In the genomic region with DNA sequence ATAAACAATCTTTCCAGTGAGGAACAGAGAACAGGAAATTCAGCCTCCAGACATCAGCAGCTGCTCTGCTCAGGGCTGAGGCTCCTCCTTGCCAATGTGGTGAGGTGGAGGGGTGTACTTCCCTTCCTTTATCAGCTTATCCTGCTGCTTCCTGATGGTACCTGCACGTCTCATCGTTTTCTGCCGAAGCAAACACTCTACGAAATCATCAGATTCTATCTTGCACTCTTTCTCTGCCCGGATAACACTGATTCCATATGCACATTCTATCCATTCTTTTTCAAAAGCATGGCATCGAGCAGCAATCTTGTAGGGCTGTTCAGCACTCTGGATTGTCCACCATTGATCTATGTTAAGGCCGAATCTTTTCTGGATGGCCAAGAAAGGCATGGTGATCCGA, we compare ENCODE assay signal across 23 cellular contexts. TPM values are rescaled to one million over a fixed set of nuclear protein-coding genes. Genes with fewer than 3 reads are reported as not detected.
DNase-seq lines count a peak whose midpoint lies in the region; ATAC-seq and TF ChIP-seq lines count a peak whose summit lies in the region.
"Had no signal": no experiment of that assay in that cellular context is flagged by ENCODE, and none has a peak within 500 bp of the region (broad histone marks: within the 10 kb centered on the region; RNA-seq: fewer than 3 reads in every experiment).

No MANE protein-coding gene starts in this region.

- no peak overlapping the region for H3K4me2 ChIP-seq in trophoblast cell (ENCODE audit: low read length)

- H4K91ac ChIP-seq in trophoblast cell (ENCODE audit: low read depth, low read length) = no peak overlapping the region

- H3K14ac ChIP-seq in trophoblast cell (ENCODE audit: low read length) = no peak overlapping the region

- CTCF ChIA-PET in HEK293 (lab: Yijun Ruan, JAX) = no interaction called here
- CTCF ChIA-PET in activated CD4-positive, alpha-beta memory T cell treated with anti-CD3 and anti-CD28 coated beads, Interleukin-2, amount 10 ng/mL, durations not matched to agents 7 days and 5 days (lab: Charles Lee) = no interaction called here

- H2BK12ac ChIP-seq in trophoblast cell (ENCODE audit: low read length) = no peak overlapping the region

- H3K36me3 Mint-ChIP-seq in T-helper 17 cell (ENCODE audit: low read depth) = peaks cover 7% of the 10 kb centered on the region
- H3K36me3 Mint-ChIP-seq in dendritic cell treated with granulocyte-macrophage colony-stimulating factor and Interleukin-4, amounts not matched to agents 40 ng/mL and 50 ng/mL, for 4 days (ENCODE audit: low read depth) = no peaks in the 10 kb centered on the region
- no peaks in the 10 kb centered on the region for H3K36me3 Mint-ChIP-seq in activated CD4-positive, alpha-beta memory T cell treated with anti-CD3 and anti-CD28 coated beads, Interleukin-2, amount 10 ng/mL, durations not matched to agents 7 days and 5 days (ENCODE audit: low read depth)
- H3K36me3 Mint-ChIP-seq: CD4-positive, CD25-positive, alpha-beta regulatory T cell had no signal

- H3K9me3 ChIP-seq in HEK293 (ENCODE audit: control insufficient read depth, insufficient read depth, low read depth, low read length) = no peaks in the 10 kb centered on the region
- H3K9me3 ChIP-seq in T-helper 17 cell (ENCODE audit: control insufficient read depth, low read length, poor library complexity, severe bottlenecking) = no peaks in the 10 kb centered on the region
- H3K9me3 ChIP-seq in trophoblast cell (ENCODE audit: insufficient read depth, low read depth, low read length) = no peaks in the 10 kb centered on the region
- H3K9me3 ChIP-seq: BE2C had no signal

- POLR2A ChIA-PET in HEK293 (lab: Yijun Ruan, JAX) = no interaction called here
- POLR2A ChIA-PET in activated CD4-positive, alpha-beta memory T cell treated with anti-CD3 and anti-CD28 coated beads, Interleukin-2, amount 10 ng/mL, durations not matched to agents 7 days and 5 days (lab: Charles Lee) = no interaction called here

- H3K79me2 ChIP-seq in trophoblast cell (ENCODE audit: control insufficient read depth, insufficient read depth, low read length, poor library complexity) = no peaks in the 10 kb centered on the region

- H3K4me1 ChIP-seq in HEK293 (ENCODE audit: control insufficient read depth, insufficient read depth, low read length) = no peaks in the 10 kb centered on the region
- no peaks in the 10 kb centered on the region for H3K4me1 ChIP-seq in trophoblast cell (ENCODE audit: control insufficient read depth in 1 of 2, insufficient read depth in 2 of 2, low read length in 2 of 2)
- H3K4me1 ChIP-seq: BE2C had no signal

- H4K8ac ChIP-seq in trophoblast cell (ENCODE audit: low read depth, low read length) = no peak overlapping the region

- ATAC-seq in T-helper 17 cell = no peak
- ATAC-seq in SK-N-SH treated with all-trans-retinoic acid at 6 μM for 48 hours = no peak
- ATAC-seq: GM12878, K562 had no signal

- H2BK5ac ChIP-seq in trophoblast cell (ENCODE audit: low read depth, low read length, poor library complexity) = no peak overlapping the region

- no CpG with 5 or more reads among the region's 8 CpGs for WGBS in trophoblast cell (ENCODE audit: extremely low coverage, insufficient coverage, insufficient read length)

- no peak for TF ChIP-seq CTCF in HEK293 (tag by site-specific recombination; IDR thresholded peaks at IDR 0.05)

- H3K27ac ChIP-seq in HEK293 (ENCODE audit: extremely low read depth, low read depth, low read length) (no peak overlapping the region), trophoblast cell (ENCODE audit: low read depth, low read length) (no peak overlapping the region)
- H3K27ac ChIP-seq: GM23248 had no signal

- no peak overlapping the region for H3K18ac ChIP-seq in trophoblast cell (ENCODE audit: low read length)

- H3K79me1 ChIP-seq in trophoblast cell (ENCODE audit: low read length) = no peaks in the 10 kb centered on the region

- H2AFZ ChIP-seq in trophoblast cell (ENCODE audit: insufficient read depth, low read length, poor library complexity) = no peak overlapping the region
- H2AFZ ChIP-seq: GM23248 had no signal

- in situ Hi-C loops in G401 (cut with HindIII; ENCODE audit: low sequenced_read_pairs) = loop anchor here (10.0 kb wide), 1 partner anchor 64 kb away; no protein-coding TSS in a partner anchor

- H3K27me3 ChIP-seq in trophoblast cell (ENCODE audit: insufficient read depth, low read length) = peaks cover 8% of the 10 kb centered on the region
- H3K27me3 ChIP-seq: BE2C had no signal

- H3K27me3 Mint-ChIP-seq in T-helper 17 cell = peaks cover 81% of the 10 kb centered on the region
- peaks cover 84% of the 10 kb centered on the region for H3K27me3 Mint-ChIP-seq in dendritic cell treated with granulocyte-macrophage colony-stimulating factor and Interleukin-4, amounts not matched to agents 40 ng/mL and 50 ng/mL, for 4 days
- peaks cover 59% of the 10 kb centered on the region for H3K27me3 Mint-ChIP-seq in activated CD4-positive, alpha-beta memory T cell treated with anti-CD3 and anti-CD28 coated beads, Interleukin-2, amount 10 ng/mL, durations not matched to agents 7 days and 5 days

- H3K23ac ChIP-seq in trophoblast cell (ENCODE audit: low read length) = no peak overlapping the region

- no peak overlapping the region for H3K4ac ChIP-seq in trophoblast cell (ENCODE audit: low read depth, low read length)

- peaks cover 10% of the 10 kb centered on the region for H3K4me1 Mint-ChIP-seq in T-helper 17 cell
- peaks cover 40% of the 10 kb centered on the region for H3K4me1 Mint-ChIP-seq in dendritic cell treated with granulocyte-macrophage colony-stimulating factor and Interleukin-4, amounts not matched to agents 40 ng/mL and 50 ng/mL, for 4 days (ENCODE audit: low read depth)
- H3K4me1 Mint-ChIP-seq in activated CD4-positive, alpha-beta memory T cell treated with anti-CD3 and anti-CD28 coated beads, Interleukin-2, amount 10 ng/mL, durations not matched to agents 7 days and 5 days = no peaks in the 10 kb centered on the region

- no peaks in the 10 kb centered on the region for H3K9me3 Mint-ChIP-seq in dendritic cell treated with granulocyte-macrophage colony-stimulating factor and Interleukin-4, amounts not matched to agents 40 ng/mL and 50 ng/mL, for 4 days
- H3K9me3 Mint-ChIP-seq in activated CD4-positive, alpha-beta memory T cell treated with anti-CD3 and anti-CD28 coated beads, Interleukin-2, amount 10 ng/mL, durations not matched to agents 7 days and 5 days = no peaks in the 10 kb centered on the region
- H3K9me3 Mint-ChIP-seq: CD4-positive, CD25-positive, alpha-beta regulatory T cell; CD8-positive, alpha-beta memory T cell; HFFc6 had no signal

- DNase-seq in T-helper 17 cell = no peak
- peak; percentile 82 to 95 for DNase-seq in trophoblast cell
- DNase-seq in central memory CD4-positive, alpha-beta T cell = no peak
- no peak for DNase-seq in G401 (ENCODE audit: low spot score)
- no peak for DNase-seq in activated CD4-positive, alpha-beta memory T cell treated with anti-CD3 and anti-CD28 coated beads, Interleukin-2, amount 10 ng/mL, durations not matched to agents 7 days and 5 days
- DNase-seq: ACHN; BE2C; C1 segment of cervical spinal cord; CD4-positive, CD25-positive, alpha-beta regulatory T cell; CD8-positive, alpha-beta memory T cell; DMS153; DMS79; GF-D8; GM23248; HCEC 1CT; HFFc6; IMR-90 had no signal

- no peak overlapping the region for H2AK5ac ChIP-seq in trophoblast cell (ENCODE audit: low read length)

- H3K4me3 ChIP-seq in HEK293 (ENCODE audit: low read depth, low read length) (no peak overlapping the region), trophoblast cell (ENCODE audit: low read depth, low read length) (no peak overlapping the region)
- H3K4me3 ChIP-seq: GM12878, GM23248, K562 had no signal

- no peak overlapping the region for H3K27ac Mint-ChIP-seq in T-helper 17 cell
- peak overlapping the region; percentile 38 for H3K27ac Mint-ChIP-seq in dendritic cell treated with granulocyte-macrophage colony-stimulating factor and Interleukin-4, amounts not matched to agents 40 ng/mL and 50 ng/mL, for 4 days
- H3K27ac Mint-ChIP-seq in activated CD4-positive, alpha-beta memory T cell treated with anti-CD3 and anti-CD28 coated beads, Interleukin-2, amount 10 ng/mL, durations not matched to agents 7 days and 5 days = no peak overlapping the region
- H3K27ac Mint-ChIP-seq: CD8-positive, alpha-beta memory T cell; HFFc6 had no signal

- H4K12ac ChIP-seq in trophoblast cell (ENCODE audit: low read depth, low read length) = no peak overlapping the region

- no peaks in the 10 kb centered on the region for H3K36me3 ChIP-seq in HEK293 (ENCODE audit: control insufficient read depth in 2 of 2, insufficient read depth in 1 of 2, low read length in 2 of 2)
- H3K36me3 ChIP-seq in trophoblast cell (ENCODE audit: control insufficient read depth in 1 of 2, insufficient read depth in 2 of 2, low read length in 2 of 2) = no peaks in the 10 kb centered on the region
- H3K36me3 ChIP-seq: BE2C had no signal

- intact Hi-C loops in dendritic cell treated with granulocyte-macrophage colony-stimulating factor and Interleukin-4, amounts not matched to agents 40 ng/mL and 50 ng/mL, for 4 days (cut with micrococcal nuclease) = no loop called here

- no peak overlapping the region for H3K9ac ChIP-seq in trophoblast cell (ENCODE audit: low read length)
- H3K9ac ChIP-seq: GM23248 had no signal

- H2BK120ac ChIP-seq in trophoblast cell (ENCODE audit: insufficient read depth, low read length, poor library complexity) = no peak overlapping the region

- peak overlapping the region; percentile 39 for H3K4me3 Mint-ChIP-seq in T-helper 17 cell
- H3K4me3 Mint-ChIP-seq in dendritic cell treated with granulocyte-macrophage colony-stimulating factor and Interleukin-4, amounts not matched to agents 40 ng/mL and 50 ng/mL, for 4 days = no peak overlapping the region
- no peak overlapping the region for H3K4me3 Mint-ChIP-seq in activated CD4-positive, alpha-beta memory T cell treated with anti-CD3 and anti-CD28 coated beads, Interleukin-2, amount 10 ng/mL, durations not matched to agents 7 days and 5 days
- H3K4me3 Mint-ChIP-seq: CD4-positive, CD25-positive, alpha-beta regulatory T cell; CD8-positive, alpha-beta memory T cell; HFFc6 had no signal

TF ChIP-seq in HEK293, 187 proteins besides CTCF, POLR2A, EP300 and RAD21 (continues in another document):
- no peak for TF ChIP-seq ZFP41 (tag by site-specific recombination; IDR thresholded peaks at IDR 0.05; ENCODE audit: borderline replicate concordance)

RNA-seq across cellular contexts. Expression of a gene that starts 15.4 kb away (rescaled TPM):
- total RNA-seq in T-helper 17 cell = under 1 TPM; 0.35 to 0.47 TPM
- 0.11 and 0.18 TPM in 2 replicates for polyA plus RNA-seq in trophoblast cell (2013)
- not detected in 2 replicates for total RNA-seq in G401 (2014; rRNA removed; shearing (Covaris generic))
- not detected for total RNA-seq in activated CD4-positive, alpha-beta memory T cell treated with anti-CD3 and anti-CD28 coated beads, Interleukin-2, amount 10 ng/mL, durations not matched to agents 7 days and 5 days
- total RNA-seq: CD8-positive, alpha-beta memory T cell; Daoy; GM12878; GM23248; HFFc6; IMR-90; K562 had no signal
- polyA plus RNA-seq: GM23248, IMR-90, K562 had no signal

RNA-seq across cellular contexts. Expression of a gene that starts 21.7 kb away (rescaled TPM):
- 1 to 10 TPM; 2.2 to 2.5 TPM for total RNA-seq in T-helper 17 cell
- 0.37 and 0.40 TPM in 2 replicates for polyA plus RNA-seq in trophoblast cell (2013)
- total RNA-seq in G401 (2014; rRNA removed; shearing (Covaris generic)) = 4.7 TPM in 1 of 2 replicates, not detected in the other
- total RNA-seq in activated CD4-positive, alpha-beta memory T cell treated with anti-CD3 and anti-CD28 coated beads, Interleukin-2, amount 10 ng/mL, durations not matched to agents 7 days and 5 days = 1 to 10 TPM; 1.4 to 2.0 TPM
- total RNA-seq: GM23248 had no signal
- polyA plus RNA-seq: GM23248 had no signal

Comparison
In these comparisons a context has a peak if more than half of its experiments do, and no peak if none do; other contexts are left out.
1. DNase-seq: peak in trophoblast cell (2 of 2); none in T-helper 17 cell (0 of 3), central memory CD4-positive, alpha-beta T cell (single experiment), G401 (single experiment) and activated CD4-positive, alpha-beta memory T cell treated with anti-CD3 and anti-CD28 coated beads, Interleukin-2, amount 10 ng/mL, durations not matched to agents 7 days and 5 days (single experiment).